8 cellular contexts compared by ENCODE assay signal in the genomic region with DNA sequence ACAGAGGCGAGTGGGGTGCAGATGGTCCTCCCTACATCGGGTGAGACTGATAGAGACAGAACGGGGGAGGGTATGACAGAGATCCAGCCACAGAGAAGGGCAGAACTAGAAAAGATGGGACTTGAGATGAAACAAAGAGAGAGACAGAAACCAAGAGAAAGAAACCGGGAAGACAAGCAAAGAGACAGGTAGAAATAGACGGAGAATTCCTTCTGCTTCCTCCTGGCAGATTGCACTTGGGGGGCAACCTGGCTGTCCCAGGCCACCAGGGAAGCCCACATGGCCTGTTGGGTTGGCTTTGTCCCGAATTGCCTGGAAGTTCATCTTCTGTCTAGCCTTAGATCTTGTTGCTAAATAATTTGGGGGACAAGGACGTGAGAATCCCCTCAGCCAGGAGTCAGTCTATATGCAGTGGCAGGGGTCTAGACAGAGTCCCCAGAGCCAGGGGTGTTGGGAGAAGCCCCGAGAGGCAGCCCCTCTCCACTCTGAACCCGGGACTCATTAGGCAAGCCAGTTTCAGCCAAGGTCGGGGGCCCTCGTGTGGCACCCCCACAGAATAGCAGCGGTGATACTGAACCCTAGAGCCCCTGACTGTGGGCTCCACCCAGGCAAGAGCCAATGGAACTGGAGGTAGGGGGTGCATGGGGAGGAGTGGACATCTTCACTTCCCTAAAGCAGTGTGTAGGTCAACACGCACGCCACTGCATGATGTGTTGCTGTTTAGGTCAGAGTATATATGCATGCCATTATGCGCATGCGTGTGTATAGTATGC.
DNase-seq lines count a peak whose midpoint lies in the region; ATAC-seq and TF ChIP-seq lines count a peak whose summit lies in the region.

No MANE protein-coding gene starts in this region.

- no peak overlapping the region for H2AFZ ChIP-seq in OCI-LY3 (ENCODE audit: low read depth, low read length)

- peak overlapping the region; percentile 92 for H3K4me2 ChIP-seq in OCI-LY3 (ENCODE audit: low read length)

- TF ChIP-seq CTCF in OCI-LY3 (IDR thresholded peaks at IDR 0.05; ENCODE audit: low read depth, low read length): peak; percentile 49

- H3K9me3 ChIP-seq in OCI-LY3 (ENCODE audit: insufficient read depth, low read length): no peaks in the 10 kb centered on the region; the same call in 1 of the 2 replicates
- H3K9me3 ChIP-seq in iPS-18a (ENCODE audit: control insufficient read depth, low read depth, low read length): no peaks in the 10 kb centered on the region

- peaks cover 28% of the 10 kb centered on the region for H3K36me3 ChIP-seq in OCI-LY3 (replicated peaks; ENCODE audit: low read depth, low read length)
- no peaks in the 10 kb centered on the region for H3K36me3 ChIP-seq in iPS-18a (ENCODE audit: control insufficient read depth, low read depth, low read length)

- peak; percentile 91 for DNase-seq in activated effector memory CD4-positive, alpha-beta T cell treated with anti-CD3 and anti-CD28 coated beads, Interleukin-2, amount 50 U/mL, for 16 hours
- peak; percentile 63 to 81 (median 78) for DNase-seq in stimulated activated CD4-positive, alpha-beta T cell treated with anti-CD3 and anti-CD28 coated beads, TNF-alpha, amount 100 ng/mL, for 1 hour (ENCODE audit: low read depth in 3 of 3, low spot score in 1 of 3)
- no peak for DNase-seq in HPDE6-E6E7 (ENCODE audit: extremely low spot score)
- DNase-seq in HuH-7.5 (ENCODE audit: low spot score): no peak

- H3K27me3 ChIP-seq in OCI-LY3 (ENCODE audit: low read depth, low read length) (no peaks in the 10 kb centered on the region), iPS-18a (ENCODE audit: control insufficient read depth, insufficient read depth, low read length) (peaks cover 5% of the 10 kb centered on the region)

- H3K27ac ChIP-seq in OCI-LY3 (ENCODE audit: low read length) (peak overlapping the region; percentile 99), iPS-18a (ENCODE audit: low read length) (no peak overlapping the region)

- H4K20me1 ChIP-seq in OCI-LY3 (ENCODE audit: insufficient read depth, low read length): peaks cover 47% of the 10 kb centered on the region

- H3K4me1 ChIP-seq in OCI-LY3 (ENCODE audit: low read length): peaks cover 40% of the 10 kb centered on the region
- peaks cover 38% of the 10 kb centered on the region for H3K4me1 ChIP-seq in iPS-18a (ENCODE audit: control insufficient read depth, low read depth, low read length)

- peaks cover 48% of the 10 kb centered on the region for H3K79me2 ChIP-seq in OCI-LY3 (ENCODE audit: low read length)

- peak; percentile 39 for ATAC-seq in GM18867 (IDR thresholded peaks at IDR 0.05; ENCODE audit: unreplicated experiment)
- ATAC-seq in HG02884 (IDR thresholded peaks at IDR 0.05; ENCODE audit: unreplicated experiment): peak; percentile 40

- H3K9ac ChIP-seq in OCI-LY3 (ENCODE audit: low read length) (peak overlapping the region; percentile 100), iPS-18a (ENCODE audit: low read length) (peak overlapping the region; percentile 14)

- H3K4me3 ChIP-seq in OCI-LY3 (ENCODE audit: low read length): peak overlapping the region; percentile 96
- H3K4me3 ChIP-seq in iPS-18a (ENCODE audit: low read length): peak overlapping the region; percentile 34

Comparison
In these comparisons a context has a peak if more than half of its experiments do, and no peak if none do; other contexts are left out.
1. DNase-seq: peak in activated effector memory CD4-positive, alpha-beta T cell treated with anti-CD3 and anti-CD28 coated beads, Interleukin-2, amount 50 U/mL, for 16 hours (single experiment) and stimulated activated CD4-positive, alpha-beta T cell treated with anti-CD3 and anti-CD28 coated beads, TNF-alpha, amount 100 ng/mL, for 1 hour (3 of 3); none in HPDE6-E6E7 (single experiment) and HuH-7.5 (single experiment).